Comparison of ENCODE assay signal across 1 cellular context in the genomic region with DNA sequence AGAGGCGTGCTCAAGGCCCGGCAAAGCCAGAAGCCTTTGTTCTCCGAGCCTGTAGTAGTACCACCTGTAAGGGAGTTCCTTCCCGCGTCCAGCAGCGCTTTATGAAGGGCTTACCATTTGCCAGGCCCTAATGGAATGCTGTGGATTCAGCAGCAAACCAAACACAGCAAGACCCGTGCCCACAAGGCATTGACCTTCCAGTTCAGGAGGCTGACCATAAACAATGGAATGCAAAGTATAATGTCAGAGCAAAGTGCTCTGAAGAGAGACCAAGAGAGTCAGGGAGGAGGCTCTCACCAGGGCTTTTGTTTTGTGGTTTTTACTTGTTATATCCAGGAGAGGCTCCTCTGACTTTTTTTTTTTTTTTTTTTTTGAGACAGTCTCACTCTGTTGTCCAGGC.
TF ChIP-seq lines count a peak whose summit lies in the region.

No MANE protein-coding gene starts in this region.

TF ChIP-seq in HepG2, 621 proteins besides CTCF, POLR2A, EP300 and RAD21 (continued from another document):
- TF ChIP-seq, protein P1, sequence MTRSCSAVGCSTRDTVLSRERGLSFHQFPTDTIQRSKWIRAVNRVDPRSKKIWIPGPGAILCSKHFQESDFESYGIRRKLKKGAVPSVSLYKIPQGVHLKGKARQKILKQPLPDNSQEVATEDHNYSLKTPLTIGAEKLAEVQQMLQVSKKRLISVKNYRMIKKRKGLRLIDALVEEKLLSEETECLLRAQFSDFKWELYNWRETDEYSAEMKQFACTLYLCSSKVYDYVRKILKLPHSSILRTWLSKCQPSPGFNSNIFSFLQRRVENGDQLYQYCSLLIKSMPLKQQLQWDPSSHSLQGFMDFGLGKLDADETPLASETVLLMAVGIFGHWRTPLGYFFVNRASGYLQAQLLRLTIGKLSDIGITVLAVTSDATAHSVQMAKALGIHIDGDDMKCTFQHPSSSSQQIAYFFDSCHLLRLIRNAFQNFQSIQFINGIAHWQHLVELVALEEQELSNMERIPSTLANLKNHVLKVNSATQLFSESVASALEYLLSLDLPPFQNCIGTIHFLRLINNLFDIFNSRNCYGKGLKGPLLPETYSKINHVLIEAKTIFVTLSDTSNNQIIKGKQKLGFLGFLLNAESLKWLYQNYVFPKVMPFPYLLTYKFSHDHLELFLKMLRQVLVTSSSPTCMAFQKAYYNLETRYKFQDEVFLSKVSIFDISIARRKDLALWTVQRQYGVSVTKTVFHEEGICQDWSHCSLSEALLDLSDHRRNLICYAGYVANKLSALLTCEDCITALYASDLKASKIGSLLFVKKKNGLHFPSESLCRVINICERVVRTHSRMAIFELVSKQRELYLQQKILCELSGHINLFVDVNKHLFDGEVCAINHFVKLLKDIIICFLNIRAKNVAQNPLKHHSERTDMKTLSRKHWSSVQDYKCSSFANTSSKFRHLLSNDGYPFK (CRISPR knock-in tag; IDR thresholded peaks at IDR 0.05; ENCODE audit: borderline replicate concordance), result 0 out of 2 replicates have a peak, but pooled peaks have one; percentile 8
- TF ChIP-seq, protein P2, sequence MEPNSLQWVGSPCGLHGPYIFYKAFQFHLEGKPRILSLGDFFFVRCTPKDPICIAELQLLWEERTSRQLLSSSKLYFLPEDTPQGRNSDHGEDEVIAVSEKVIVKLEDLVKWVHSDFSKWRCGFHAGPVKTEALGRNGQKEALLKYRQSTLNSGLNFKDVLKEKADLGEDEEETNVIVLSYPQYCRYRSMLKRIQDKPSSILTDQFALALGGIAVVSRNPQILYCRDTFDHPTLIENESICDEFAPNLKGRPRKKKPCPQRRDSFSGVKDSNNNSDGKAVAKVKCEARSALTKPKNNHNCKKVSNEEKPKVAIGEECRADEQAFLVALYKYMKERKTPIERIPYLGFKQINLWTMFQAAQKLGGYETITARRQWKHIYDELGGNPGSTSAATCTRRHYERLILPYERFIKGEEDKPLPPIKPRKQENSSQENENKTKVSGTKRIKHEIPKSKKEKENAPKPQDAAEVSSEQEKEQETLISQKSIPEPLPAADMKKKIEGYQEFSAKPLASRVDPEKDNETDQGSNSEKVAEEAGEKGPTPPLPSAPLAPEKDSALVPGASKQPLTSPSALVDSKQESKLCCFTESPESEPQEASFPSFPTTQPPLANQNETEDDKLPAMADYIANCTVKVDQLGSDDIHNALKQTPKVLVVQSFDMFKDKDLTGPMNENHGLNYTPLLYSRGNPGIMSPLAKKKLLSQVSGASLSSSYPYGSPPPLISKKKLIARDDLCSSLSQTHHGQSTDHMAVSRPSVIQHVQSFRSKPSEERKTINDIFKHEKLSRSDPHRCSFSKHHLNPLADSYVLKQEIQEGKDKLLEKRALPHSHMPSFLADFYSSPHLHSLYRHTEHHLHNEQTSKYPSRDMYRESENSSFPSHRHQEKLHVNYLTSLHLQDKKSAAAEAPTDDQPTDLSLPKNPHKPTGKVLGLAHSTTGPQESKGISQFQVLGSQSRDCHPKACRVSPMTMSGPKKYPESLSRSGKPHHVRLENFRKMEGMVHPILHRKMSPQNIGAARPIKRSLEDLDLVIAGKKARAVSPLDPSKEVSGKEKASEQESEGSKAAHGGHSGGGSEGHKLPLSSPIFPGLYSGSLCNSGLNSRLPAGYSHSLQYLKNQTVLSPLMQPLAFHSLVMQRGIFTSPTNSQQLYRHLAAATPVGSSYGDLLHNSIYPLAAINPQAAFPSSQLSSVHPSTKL (CRISPR knock-in tag; IDR thresholded peaks at IDR 0.05), result 0 out of 2 replicates have a peak, but pooled peaks have one; percentile 25
- TF ChIP-seq PCBP2 (optimal IDR thresholded peaks at IDR 0.05; ENCODE audit: low read depth, low read length, poor library complexity, severe bottlenecking) (no peak), ZNF296 (CRISPR knock-in tag; conservative IDR thresholded peaks at IDR 0.05) (0 out of 2 replicates have a peak, but pooled peaks have one; percentile 28), SOX5 (CRISPR knock-in tag; IDR thresholded peaks at IDR 0.05; ENCODE audit: borderline replicate concordance) (peak; percentile 76), FOXA1 (IDR thresholded peaks at IDR 0.05) (no peak), FOXA1 (CRISPR knock-in tag; IDR thresholded peaks at IDR 0.05) (peak; percentile 20; the same call in 1 of the 2 replicates), RORA (CRISPR knock-in tag; IDR thresholded peaks at IDR 0.05) (no peak), BHLHE40 (IDR thresholded peaks at IDR 0.05; ENCODE audit: low read length) (peak; percentile 80), ZFX (CRISPR knock-in tag; IDR thresholded peaks at IDR 0.05; ENCODE audit: low read depth) (0 out of 2 replicates have a peak, but pooled peaks have one; percentile 5), SOX13 (IDR thresholded peaks at IDR 0.05) (no peak), SOX13 (CRISPR knock-in tag; conservative IDR thresholded peaks at IDR 0.05 in 1 of 2, IDR thresholded peaks at IDR 0.05 in 1 of 2) (peak in 1 of 2 experiments; percentile 79; a peak in 2 of 4 replicates), SRF (IDR thresholded peaks at IDR 0.05; ENCODE audit: low read depth, low read length) (no peak)
- TF ChIP-seq, protein P3, sequence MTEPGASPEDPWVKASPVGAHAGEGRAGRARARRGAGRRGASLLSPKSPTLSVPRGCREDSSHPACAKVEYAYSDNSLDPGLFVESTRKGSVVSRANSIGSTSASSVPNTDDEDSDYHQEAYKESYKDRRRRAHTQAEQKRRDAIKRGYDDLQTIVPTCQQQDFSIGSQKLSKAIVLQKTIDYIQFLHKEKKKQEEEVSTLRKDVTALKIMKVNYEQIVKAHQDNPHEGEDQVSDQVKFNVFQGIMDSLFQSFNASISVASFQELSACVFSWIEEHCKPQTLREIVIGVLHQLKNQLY (CRISPR knock-in tag; IDR thresholded peaks at IDR 0.05), result no peak
